Comparison of ENCODE assay signal across 10 cellular contexts in the genomic region with DNA sequence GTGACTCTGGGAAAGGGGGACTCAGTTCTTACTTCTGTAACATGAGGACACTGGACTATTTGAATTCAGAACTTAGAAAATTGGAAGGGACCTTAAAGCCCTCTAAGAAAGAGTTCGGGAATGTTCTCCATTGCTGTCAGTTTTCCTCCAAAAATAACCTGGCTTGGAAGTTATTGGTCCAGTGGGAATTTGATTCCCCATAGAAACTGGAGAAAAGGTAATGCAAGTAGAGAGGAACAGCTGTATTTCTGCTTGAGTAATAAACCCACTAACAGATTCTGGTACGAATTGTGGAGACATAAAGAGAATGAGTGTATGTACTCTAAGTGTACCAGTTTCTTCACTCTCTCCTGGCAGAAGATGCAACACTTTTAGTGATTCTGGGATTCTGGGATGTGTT. TPM values are rescaled to one million over a fixed set of nuclear protein-coding genes. Genes with fewer than 3 reads are reported as not detected.
DNase-seq lines count a peak whose midpoint lies in the region; ATAC-seq and TF ChIP-seq lines count a peak whose summit lies in the region.
"Had no signal": no experiment of that assay in that cellular context is flagged by ENCODE, and none has a peak within 500 bp of the region (broad histone marks: within the 10 kb centered on the region; RNA-seq: fewer than 3 reads in every experiment).

No MANE protein-coding gene starts in this region.

- intact Hi-C loops in IMR-90 (cut with micrococcal nuclease): loop anchor here (5.0 kb wide), 1 partner anchor 240 kb away; no protein-coding TSS in a partner anchor
- intact Hi-C loops in mammary epithelial cell (cut with micrococcal nuclease): loop anchor here (2.0 to 5.0 kb wide), 2 partner anchors 235 to 292 kb away; no protein-coding TSS in a partner anchor
- intact Hi-C loops in naive thymus-derived CD4-positive, alpha-beta T cell (cut with micrococcal nuclease): loop anchor here (2.0 to 10.0 kb wide), 6 partner anchors 472 to 1415 kb away; partner anchors contain the start of genes DSTYK (in 1 of the 2), MDM4 (in 1 of the 2) and RBBP5 (in 1 of the 2)
- intact Hi-C loops in sigmoid colon (cut with DNase I): loop anchor here (5.0 to 10.0 kb wide), 4 partner anchors 60 to 295 kb away; no protein-coding TSS in a partner anchor

- H3K23ac ChIP-seq in IMR-90 (ENCODE audit: low read depth, low read length): peak overlapping the region; percentile 91; the same call in 1 of the 2 replicates

- H3K27me3 ChIP-seq in IMR-90 (ENCODE audit: control insufficient read depth, insufficient read depth, low read length): no peaks in the 10 kb centered on the region
- no peaks in the 10 kb centered on the region for H3K27me3 ChIP-seq in mammary epithelial cell (ENCODE audit: insufficient read depth, low read length)
- no peaks in the 10 kb centered on the region for H3K27me3 ChIP-seq in naive thymus-derived CD4-positive, alpha-beta T cell (ENCODE audit: control insufficient read depth in 2 of 2, insufficient read depth in 2 of 2, low read length in 2 of 2)
- H3K27me3 ChIP-seq in sigmoid colon: no peaks in the 10 kb centered on the region

- H3K36me3 Mint-ChIP-seq in naive thymus-derived CD4-positive, alpha-beta T cell: peaks cover 0 to 34% (median 29%) of the 10 kb centered on the region in 5 donors

- no peak overlapping the region for H3K4ac ChIP-seq in IMR-90 (ENCODE audit: low read depth, low read length)

- POLR2A ChIA-PET in IMR-90 (lab: Charles Lee; ENCODE audit: unreplicated experiment): no interaction called here
- POLR2A ChIA-PET in naive thymus-derived CD4-positive, alpha-beta T cell (lab: Charles Lee): interaction anchor here (1.4 kb wide), 1 partner anchor 32 kb away, joined by 6 read pairs; the partner anchor contains the start of gene LAX1

- no peak overlapping the region for H2AK9ac ChIP-seq in IMR-90 (replicated peaks; ENCODE audit: low read depth, low read length, poor library complexity)

- peaks cover 10% of the 10 kb centered on the region for H3K9me1 ChIP-seq in IMR-90 (ENCODE audit: insufficient read depth, low read length)

- in situ Hi-C loops in IMR-90 (cut with MboI; ENCODE audit: low sequenced_read_pairs) (no loop called here), mammary epithelial cell (cut with MboI; ENCODE audit: low sequenced_read_pairs in 2 of 2) (loop anchor here in 1 of 2 donors (10.0 kb wide), 1 partner anchor 92 kb away; no protein-coding TSS in a partner anchor)

- H2AFZ ChIP-seq in IMR-90 (replicated peaks; ENCODE audit: low read length, poor library complexity) (no peak overlapping the region), mammary epithelial cell (ENCODE audit: low read depth, low read length) (no peak overlapping the region)

- H2AK5ac ChIP-seq in IMR-90 (ENCODE audit: low read depth, low read length): no peak overlapping the region

- DNase-seq in AG09309 (ENCODE audit: low read depth) (no peak), IMR-90 (no peak), mammary epithelial cell (no peak), sigmoid colon (no peak), globus pallidus (ENCODE audit: low spot score) (no peak), NCI-H2196 (lab: John Stamatoyannopoulos, UW; ENCODE audit: unreplicated experiment) (no peak)
- no peak for DNase-seq in naive thymus-derived CD4-positive, alpha-beta T cell
- no peak for DNase-seq in activated CD8-positive, alpha-beta memory T cell treated with anti-CD3 and anti-CD28 coated beads, Interleukin-2, amount 50 U/mL, for 48 hours
- DNase-seq: activated gamma-delta T cell; stimulated activated naive CD4-positive, alpha-beta T cell treated with Interleukin-2 at 50 U/mL for 16 hours had no signal

- no peak for TF ChIP-seq EP300 in sigmoid colon (IDR thresholded peaks at IDR 0.05)

- no peaks in the 10 kb centered on the region for H3K27me3 Mint-ChIP-seq in naive thymus-derived CD4-positive, alpha-beta T cell

- no peak for TF ChIP-seq CTCF in AG09309 (IDR thresholded peaks at IDR 0.05; ENCODE audit: control insufficient read depth, insufficient read depth, low read depth, low read length, missing control alignments)
- no peak for TF ChIP-seq CTCF in IMR-90 (conservative IDR thresholded peaks at IDR 0.05; ENCODE audit: low read depth, low read length)
- TF ChIP-seq CTCF in mammary epithelial cell (conservative IDR thresholded peaks at IDR 0.05 in 1 of 2, IDR thresholded peaks at IDR 0.05 in 1 of 2; ENCODE audit: extremely low read depth in 1 of 2, insufficient read depth in 1 of 2, low read depth in 1 of 2, low read length in 2 of 2): no peak
- TF ChIP-seq CTCF in sigmoid colon (IDR thresholded peaks at IDR 0.05): no peak

- H2BK20ac ChIP-seq in IMR-90 (ENCODE audit: low read depth, low read length): no peak overlapping the region

- CTCF ChIA-PET in IMR-90 (lab: Yijun Ruan, JAX): no interaction called here
- CTCF ChIA-PET in mammary epithelial cell (lab: Charles Lee; ENCODE audit: low non-redundant PET): no interaction called here
- CTCF ChIA-PET in naive thymus-derived CD4-positive, alpha-beta T cell (lab: Charles Lee): no interaction called here

- H2BK15ac ChIP-seq in IMR-90 (ENCODE audit: low read depth, low read length): no peak overlapping the region

- H3K36me3 ChIP-seq in IMR-90 (ENCODE audit: control insufficient read depth, insufficient read depth, low read length): peaks cover 14% of the 10 kb centered on the region
- peaks cover 9% of the 10 kb centered on the region for H3K36me3 ChIP-seq in mammary epithelial cell (ENCODE audit: insufficient read depth, low read length)
- H3K36me3 ChIP-seq in naive thymus-derived CD4-positive, alpha-beta T cell (ENCODE audit: control insufficient read depth in 2 of 3, insufficient read depth in 3 of 3, low read length in 3 of 3): peaks cover 0 to 13% (median 0%) of the 10 kb centered on the region in 3 experiments
- peaks cover 0 to 15% (median 0%) of the 10 kb centered on the region in 4 donors for H3K36me3 ChIP-seq in sigmoid colon

- H4K20me1 ChIP-seq in IMR-90 (ENCODE audit: insufficient read depth, low read length) (peaks cover 54% of the 10 kb centered on the region), mammary epithelial cell (ENCODE audit: insufficient read depth, low read length) (peaks cover 8% of the 10 kb centered on the region)

- H3K4me3 Mint-ChIP-seq in naive thymus-derived CD4-positive, alpha-beta T cell: peak overlapping the region; percentile 24 to 98 (median 94)

- H3K18ac ChIP-seq in IMR-90 (ENCODE audit: low read depth, low read length): no peak overlapping the region

- H4K8ac ChIP-seq in IMR-90 (ENCODE audit: low read depth in 2 of 2, low read length in 2 of 2): no peak overlapping the region

- BruUV-seq in IMR-90 (replicated peaks; lab: Mats Ljungman, UMichigan): no TSS peak
- BruUV-seq in mammary epithelial cell (replicated peaks; lab: Mats Ljungman, UMichigan): no TSS peak

- no peak overlapping the region for H3K56ac ChIP-seq in IMR-90 (ENCODE audit: extremely low read depth, insufficient read depth, low read length)

- TF ChIP-seq POLR2A in IMR-90 (IDR thresholded peaks at IDR 0.05; ENCODE audit: low read depth, low read length) (no peak), sigmoid colon (IDR thresholded peaks at IDR 0.05) (no peak)

- no peak overlapping the region for H4K5ac ChIP-seq in IMR-90 (ENCODE audit: low read depth, low read length)

- H3K9me3 Mint-ChIP-seq in naive thymus-derived CD4-positive, alpha-beta T cell: peaks cover 0 to 2% (median 0%) of the 10 kb centered on the region in 11 donors

- peaks cover 18 to 71% (median 62%) of the 10 kb centered on the region in 7 donors for H3K4me1 Mint-ChIP-seq in naive thymus-derived CD4-positive, alpha-beta T cell

- H3K4me2 ChIP-seq in IMR-90 (ENCODE audit: low read depth, low read length) (peak overlapping the region; percentile 91), mammary epithelial cell (ENCODE audit: insufficient read depth, low read depth, low read length) (peak overlapping the region; percentile 96)

- H2BK120ac ChIP-seq in IMR-90 (ENCODE audit: low read depth, low read length): no peak overlapping the region

- H3K79me2 ChIP-seq in mammary epithelial cell (ENCODE audit: insufficient read depth, low read length): peaks cover 64% of the 10 kb centered on the region

- no peak for ATAC-seq in IMR-90 (ENCODE audit: low read depth)
- no peak for ATAC-seq in naive thymus-derived CD4-positive, alpha-beta T cell

- no peak overlapping the region for H3K27ac ChIP-seq in IMR-90 (ENCODE audit: insufficient read depth, low read length)
- peak overlapping the region; percentile 94 for H3K27ac ChIP-seq in mammary epithelial cell (ENCODE audit: insufficient read depth, low read depth, low read length)
- peak overlapping the region; percentile 80 for H3K27ac ChIP-seq in naive thymus-derived CD4-positive, alpha-beta T cell (ENCODE audit: low read depth, low read length)
- peak overlapping the region in 2 of 4 donors; percentile 96 to 99 for H3K27ac ChIP-seq in sigmoid colon

- H3K9me3 ChIP-seq in IMR-90 (ENCODE audit: control insufficient read depth, insufficient read depth, low read length) (no peaks in the 10 kb centered on the region), mammary epithelial cell (replicated peaks; ENCODE audit: insufficient read depth, low read length) (no peaks in the 10 kb centered on the region), sigmoid colon (no peaks in the 10 kb centered on the region)
- no peaks in the 10 kb centered on the region for H3K9me3 ChIP-seq in naive thymus-derived CD4-positive, alpha-beta T cell (ENCODE audit: control insufficient read depth in 2 of 3, low read length in 3 of 3)

- no peak for TF ChIP-seq RAD21 in IMR-90 (IDR thresholded peaks at IDR 0.05; ENCODE audit: low read length)

- H4K91ac ChIP-seq in IMR-90 (ENCODE audit: insufficient read depth, low read depth, low read length): no peak overlapping the region

- dilution Hi-C loops in IMR-90 (cut with HindIII; ENCODE audit: low sequenced_read_pairs, unreplicated experiment) (no loop called here), mammary epithelial cell (cut with HindIII; ENCODE audit: low sequenced_read_pairs) (loop anchor here (5.0 kb wide), 1 partner anchor 145 kb away; no protein-coding TSS in a partner anchor)

- H3K4me3 ChIP-seq in AG09309 (ENCODE audit: control insufficient read depth, low read depth, low read length) (peak overlapping the region; percentile 74), IMR-90 (ENCODE audit: insufficient read depth, low read depth, low read length) (peak overlapping the region; percentile 86; the same call in 1 of the 2 replicates), mammary epithelial cell (replicated peaks in 1 of 3; ENCODE audit: insufficient read depth in 1 of 3, low read depth in 2 of 3, low read length in 3 of 3) (peak overlapping the region; percentile 46 to 84 (median 67)), sigmoid colon (peak overlapping the region in 2 of 4 donors; percentile 68 to 90)
- H3K4me3 ChIP-seq in naive thymus-derived CD4-positive, alpha-beta T cell (ENCODE audit: low read length): peak overlapping the region; percentile 80

- WGBS in IMR-90 (ENCODE audit: extremely low coverage in 2 of 2, insufficient read length in 1 of 2), 2 experiments: no CpG with 5 or more reads among the region's 2 CpGs
- 73% methylated on average over 2 of the region's 2 CpGs for WGBS in mammary epithelial cell (ENCODE audit: low coverage, missing lambda C conversion rate)
- WGBS in sigmoid colon, 2 donors: 81 to 87% methylated on average over 2 of the region's 2 CpGs

- H3K14ac ChIP-seq in IMR-90 (replicated peaks; ENCODE audit: low read depth, low read length): peak overlapping the region; percentile 74; the same call in 1 of the 2 replicates

- H3K9ac ChIP-seq in IMR-90 (ENCODE audit: low read depth, low read length) (peak overlapping the region; percentile 85; the same call in 1 of the 2 replicates), mammary epithelial cell (ENCODE audit: insufficient read depth, low read length) (peak overlapping the region; percentile 97)

- H3K4me1 ChIP-seq in IMR-90 (ENCODE audit: control insufficient read depth, insufficient read depth, low read length) (peaks cover 12% of the 10 kb centered on the region), mammary epithelial cell (ENCODE audit: insufficient read depth, low read length) (peaks cover 25% of the 10 kb centered on the region), sigmoid colon (peaks cover 0 to 61% (median 55%) of the 10 kb centered on the region in 4 donors)
- H3K4me1 ChIP-seq in naive thymus-derived CD4-positive, alpha-beta T cell (ENCODE audit: control insufficient read depth in 2 of 2, insufficient read depth in 2 of 2, low read length in 2 of 2): peaks cover 35 to 44% of the 10 kb centered on the region in 2 donors

- peak overlapping the region in 8 of 9 donors; percentile 33 to 98 (median 70) for H3K27ac Mint-ChIP-seq in naive thymus-derived CD4-positive, alpha-beta T cell

- H2BK5ac ChIP-seq in IMR-90 (ENCODE audit: low read depth, low read length, poor library complexity, severe bottlenecking): no peak overlapping the region

- H3K79me1 ChIP-seq in IMR-90 (ENCODE audit: low read depth in 1 of 2, low read length in 2 of 2): peaks cover 10 to 47% of the 10 kb centered on the region in 2 experiments; a peak in 3 of 4 replicates

RNA-seq across cellular contexts. Expression of gene ZBED6, which starts 1.8 kb away (rescaled TPM):
- total RNA-seq in IMR-90 (2012; rRNA removed) (16.1 and 26.2 TPM in 2 replicates), mammary epithelial cell (10 to 100 TPM; 28.8 to 32.3 TPM), sigmoid colon (10 to 100 TPM; 11.0 to 21.4 (median 19.6) TPM)
- polyA plus RNA-seq in IMR-90 (2012; rRNA removed) (3.8 and 4.4 TPM in 2 replicates), mammary epithelial cell (7.8 TPM), sigmoid colon (1 to 10 TPM in 2 of 3 donors, under 1 TPM in 1; 0.60 to 4.0 (median 1.6) TPM)
- 0.73 and 1.0 TPM in 2 replicates for polyA plus RNA-seq in IMR-90 (2012; cell fraction: cytosol; rRNA removed)
- 1.0 and 9.8 TPM in 2 replicates for polyA plus RNA-seq in IMR-90 (2012; cell fraction: nucleus; rRNA removed; ENCODE audit: low replicate concordance)
- 17.1 TPM for polyA minus RNA-seq in mammary epithelial cell
- total RNA-seq in naive thymus-derived CD4-positive, alpha-beta T cell: 10 to 100 TPM; 23.8 to 36.1 (median 31.9) TPM
- 1 to 10 TPM; 1.1 to 2.2 TPM for polyA plus RNA-seq in naive thymus-derived CD4-positive, alpha-beta T cell

RNA-seq across cellular contexts. Expression of gene ZC3H11A, which starts 1.8 kb away (rescaled TPM):
- 66.5 and 106 TPM in 2 replicates for total RNA-seq in IMR-90 (2012; rRNA removed)
- 43.6 and 52.1 TPM in 2 replicates for polyA plus RNA-seq in IMR-90 (2012; rRNA removed)
- 12.2 and 19.4 TPM in 2 replicates for polyA plus RNA-seq in IMR-90 (2012; cell fraction: cytosol; rRNA removed)
- polyA plus RNA-seq in IMR-90 (2012; cell fraction: nucleus; rRNA removed; ENCODE audit: low replicate concordance): 28.0 and 118 TPM in 2 replicates
- total RNA-seq in mammary epithelial cell: 10 to 100 TPM; 77.7 to 91.5 TPM
- polyA plus RNA-seq in mammary epithelial cell: 51.4 TPM
- polyA minus RNA-seq in mammary epithelial cell: 84.6 TPM
- 100 to 1,000 TPM in 2 of 5 experiments, 10 to 100 TPM in 3; 70.9 to 138 (median 91.6) TPM for total RNA-seq in naive thymus-derived CD4-positive, alpha-beta T cell
- polyA plus RNA-seq in naive thymus-derived CD4-positive, alpha-beta T cell: 10 to 100 TPM; 58.0 to 67.7 TPM
- 100 to 1,000 TPM in 1 of 4 donors, 10 to 100 TPM in 3; 84.9 to 111 (median 88.6) TPM for total RNA-seq in sigmoid colon
- polyA plus RNA-seq in sigmoid colon: 10 to 100 TPM; 17.8 to 44.3 (median 19.2) TPM

RNA-seq across cellular contexts. Expression of gene LAX1, which starts 32.2 kb away (rescaled TPM):
- total RNA-seq in IMR-90 (2012; rRNA removed) (not detected in 2 replicates), mammary epithelial cell (under 1 TPM in 1 of 2 donors, not detected in 1; 0.17 TPM), sigmoid colon (1 to 10 TPM in 1 of 4 donors, under 1 TPM in 1, not detected in 2; 0.83 to 1.1 TPM)
- polyA plus RNA-seq in IMR-90 (2012; rRNA removed) (0.03 TPM in 1 of 2 replicates, not detected in the other), mammary epithelial cell (0.01 TPM), sigmoid colon (1 to 10 TPM in 1 of 3 donors, under 1 TPM in 1, not detected in 1; 0.60 to 3.6 TPM)
- polyA plus RNA-seq in IMR-90 (2012; cell fraction: cytosol; rRNA removed): not detected in 2 replicates
- 0.07 TPM in 1 of 2 replicates, not detected in the other for polyA plus RNA-seq in IMR-90 (2012; cell fraction: nucleus; rRNA removed; ENCODE audit: low replicate concordance)
- not detected for polyA minus RNA-seq in mammary epithelial cell
- 10 to 100 TPM; 12.9 to 36.1 (median 18.6) TPM for total RNA-seq in naive thymus-derived CD4-positive, alpha-beta T cell
- polyA plus RNA-seq in naive thymus-derived CD4-positive, alpha-beta T cell: 10 to 100 TPM; 16.5 to 38.6 TPM

Comparison
In these comparisons a context has a peak if more than half of its experiments do, and no peak if none do; other contexts are left out.
1. RNA of gene LAX1, which starts 32.2 kb away (total RNA-seq): 12.9 to 36.1 TPM in naive thymus-derived CD4-positive, alpha-beta T cell; 0.83 to 1.1 TPM in sigmoid colon, 0.17 TPM in mammary epithelial cell and not detected in IMR-90; every median in the first group is over 4 times any median in the second.